ENCODE assay signal across 10 cellular contexts in the genomic region with DNA sequence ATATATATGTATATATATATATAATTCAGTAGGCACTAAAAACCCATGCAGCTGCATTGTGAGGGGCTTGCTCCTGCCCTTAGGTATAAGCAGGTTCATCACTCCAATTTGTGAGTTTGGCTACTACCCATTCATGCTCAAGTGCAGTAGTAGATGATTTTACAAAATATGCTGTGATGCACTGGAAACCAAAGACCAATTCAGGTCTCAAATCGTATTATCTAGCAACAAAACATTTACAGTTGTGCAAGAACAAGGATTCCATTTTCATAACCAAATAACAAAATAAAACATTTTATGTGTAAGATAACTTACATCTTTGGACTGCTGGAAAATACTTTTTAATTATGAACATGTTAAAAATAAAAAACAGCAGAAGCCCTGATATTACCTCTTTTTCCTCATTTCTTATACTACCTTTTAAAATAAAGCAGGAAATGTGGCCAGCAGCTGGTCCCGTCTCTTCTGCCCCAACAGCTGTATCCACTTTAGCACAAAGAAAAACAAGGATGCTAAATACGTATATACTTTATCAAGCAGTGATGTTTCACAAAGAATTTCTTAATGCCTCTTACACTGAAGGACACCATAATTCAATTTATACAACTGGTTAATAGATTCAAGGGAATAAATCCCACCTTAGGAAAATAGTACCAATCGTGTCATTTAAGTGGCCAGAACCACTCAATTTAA. TPM values are rescaled to one million over a fixed set of nuclear protein-coding genes. Genes with fewer than 3 reads are reported as not detected.
A peak's percentile ranks its signal among the peaks of the same experiment; 100 is the strongest.
DNase-seq lines count a peak whose midpoint lies in the region; ATAC-seq and TF ChIP-seq lines count a peak whose summit lies in the region.
"Had no signal": no experiment of that assay in that cellular context is flagged by ENCODE, and none has a peak within 500 bp of the region (broad histone marks: within the 10 kb centered on the region; RNA-seq: fewer than 3 reads in every experiment).

No MANE protein-coding gene starts in this region.

- no peak for DNase-seq in MCF 10A (ENCODE audit: unreplicated experiment)
- DNase-seq in NCI-H748 (lab: John Stamatoyannopoulos, UW; ENCODE audit: unreplicated experiment): no peak
- no peak for DNase-seq in NCI-H226
- DNase-seq in NCI-H2081 (lab: John Stamatoyannopoulos, UW): no peak
- DNase-seq: anterior cingulate cortex; stimulated activated CD4-positive, alpha-beta T cell treated with anti-CD3 and anti-CD28 coated beads, Interleukin-4, amount 100 ng/mL, for 4 hours had no signal

- H3K4me3 ChIP-seq in ACC112 (ENCODE audit: low read depth, low read length) (peak overlapping the region; percentile 99), HUES48 (ENCODE audit: low read depth, low read length) (peak overlapping the region; percentile 96), muscle layer of colon (ENCODE audit: low read depth in 1 of 2, low read length in 2 of 2) (peak overlapping the region in 1 of 2 donors; percentile 32)

- no peaks in the 10 kb centered on the region for H3K9me3 Mint-ChIP-seq in MCF 10A (ENCODE audit: unreplicated experiment)

- H3K4me1 ChIP-seq in ACC112 (ENCODE audit: control insufficient read depth, insufficient read depth, low read length, unreplicated experiment) (peaks cover 30% of the 10 kb centered on the region), HUES48 (ENCODE audit: control insufficient read depth, insufficient read depth, low read length) (peaks cover 20% of the 10 kb centered on the region), muscle layer of colon (ENCODE audit: insufficient read depth, low read length) (peaks cover 60% of the 10 kb centered on the region)

- peak overlapping the region; percentile 95 for H3K4me3 Mint-ChIP-seq in MCF 10A (ENCODE audit: unreplicated experiment)

- no TSS peak for BruUV-seq in MCF 10A (replicated peaks; lab: Mats Ljungman, UMichigan)

- H3K27me3 ChIP-seq in ACC112 (ENCODE audit: insufficient read depth, low read length): no peaks in the 10 kb centered on the region
- H3K27me3 ChIP-seq in HUES48 (ENCODE audit: control insufficient read depth, insufficient read depth, low read length): no peaks in the 10 kb centered on the region
- no peaks in the 10 kb centered on the region for H3K27me3 ChIP-seq in muscle layer of colon (ENCODE audit: control insufficient read depth in 1 of 2, insufficient read depth in 2 of 2, low read length in 2 of 2)

- H3K4me1 Mint-ChIP-seq in MCF 10A (ENCODE audit: insufficient read depth, unreplicated experiment): peaks cover 33% of the 10 kb centered on the region

- intact Hi-C loops in MCF 10A (cut with micrococcal nuclease): no loop called here

- CTCF ChIA-PET in MCF 10A (lab: Yijun Ruan, JAX): no interaction called here

- no peak for ATAC-seq in GM19395 (IDR thresholded peaks at IDR 0.05; ENCODE audit: unreplicated experiment)

- peaks cover 73% of the 10 kb centered on the region for H3K79me2 ChIP-seq in ACC112 (ENCODE audit: control insufficient read depth, insufficient read depth, low read length, unreplicated experiment)

- POLR2A ChIA-PET in MCF 10A (lab: Yijun Ruan, JAX): interaction anchor here (1.0 to 10.2 kb wide), 3 partner anchors 12 to 584 kb away, joined by 5 to 254 read pairs (median 42); partner anchors contain the start of genes DLG2, TMEM126A and TMEM126B

- TF ChIP-seq CTCF in MCF 10A (IDR thresholded peaks at IDR 0.05; ENCODE audit: unreplicated experiment): no peak

- no peaks in the 10 kb centered on the region for H3K27me3 Mint-ChIP-seq in MCF 10A (ENCODE audit: insufficient read depth, unreplicated experiment)

- H3K9ac ChIP-seq in HUES48 (ENCODE audit: low read depth, low read length) (no peak overlapping the region), muscle layer of colon (ENCODE audit: low read length) (peak overlapping the region; percentile 39)

- no peak overlapping the region for H2AFZ ChIP-seq in ACC112 (ENCODE audit: low read length, unreplicated experiment)

- H3K27ac ChIP-seq in ACC112 (ENCODE audit: low read depth, low read length) (no peak overlapping the region), HUES48 (ENCODE audit: low read depth, low read length) (no peak overlapping the region), muscle layer of colon (ENCODE audit: low read depth, low read length) (no peak overlapping the region)

- H3K36me3 Mint-ChIP-seq in MCF 10A (ENCODE audit: insufficient read depth, unreplicated experiment): peaks cover 77% of the 10 kb centered on the region

- H3K27ac Mint-ChIP-seq in MCF 10A (ENCODE audit: low read depth, unreplicated experiment): no peak overlapping the region

- H3K9me3 ChIP-seq in HUES48 (ENCODE audit: control insufficient read depth, insufficient read depth, low read length) (no peaks in the 10 kb centered on the region), muscle layer of colon (ENCODE audit: low read length) (no peaks in the 10 kb centered on the region)

- H3K36me3 ChIP-seq in ACC112 (ENCODE audit: insufficient read depth, low read length): peaks cover 39% of the 10 kb centered on the region
- peaks cover 62% of the 10 kb centered on the region for H3K36me3 ChIP-seq in HUES48 (ENCODE audit: control insufficient read depth, insufficient read depth, low read length)
- H3K36me3 ChIP-seq in muscle layer of colon (ENCODE audit: insufficient read depth, low read length): peaks cover 29% of the 10 kb centered on the region

RNA-seq across cellular contexts. Expression of gene CREBZF, which starts 2.8 kb away (rescaled TPM):
- total RNA-seq in MCF 10A (2022): 34.3 and 36.0 TPM in 2 replicates

RNA-seq across cellular contexts. Expression of gene TMEM126A, which starts 14.4 kb away (rescaled TPM):
- total RNA-seq in MCF 10A (2022): 33.5 and 34.9 TPM in 2 replicates

RNA-seq across cellular contexts. Expression of gene CCDC89, which starts 23.9 kb away (rescaled TPM):
- not detected in 2 replicates for total RNA-seq in MCF 10A (2022)

RNA-seq across cellular contexts. Expression of gene TMEM126B, which starts 33.7 kb away (rescaled TPM):
- 38.4 and 50.4 TPM in 2 replicates for total RNA-seq in MCF 10A (2022)

RNA-seq across cellular contexts. Expression of gene DLG2, which starts 35.0 kb away (rescaled TPM):
- total RNA-seq in MCF 10A (2022): 0.26 and 0.54 TPM in 2 replicates
